Comparison of ENCODE assay signal across 18 cellular contexts in genomic region chr5:17918373-17919104, GRCh38.
A peak's percentile ranks its signal among the peaks of the same experiment; 100 is the strongest.
DNase-seq lines count a peak whose midpoint lies in the region; ATAC-seq, FAIRE-seq and TF ChIP-seq lines count a peak whose summit lies in the region.
"Had no signal": no experiment of that assay in that cellular context is flagged by ENCODE, and none has a peak within 500 bp of the region (broad histone marks: within the 10 kb centered on the region; RNA-seq: fewer than 3 reads in every experiment).

No MANE protein-coding gene starts in this region.

- H3K14ac ChIP-seq in IMR-90 (replicated peaks; ENCODE audit: low read depth, low read length) = no peak overlapping the region

- in situ Hi-C loops in Caki2 (cut with HindIII; ENCODE audit: low pct_unique_long_range_greater_than_20kb, low sequenced_read_pairs) (no loop called here), IMR-90 (cut with MboI; ENCODE audit: low sequenced_read_pairs) (no loop called here), astrocyte of the spinal cord (cut with HindIII; ENCODE audit: low sequenced_read_pairs) (no loop called here)

- H2BK5ac ChIP-seq in IMR-90 (ENCODE audit: low read depth, low read length, poor library complexity, severe bottlenecking) = no peak overlapping the region

- no peak overlapping the region for H2BK15ac ChIP-seq in IMR-90 (ENCODE audit: low read depth, low read length)

- no peak overlapping the region for H4K8ac ChIP-seq in IMR-90 (ENCODE audit: low read depth in 2 of 2, low read length in 2 of 2)

- POLR2A ChIA-PET in IMR-90 (lab: Charles Lee; ENCODE audit: unreplicated experiment) = no interaction called here

- no peak for TF ChIP-seq RAD21 in IMR-90 (IDR thresholded peaks at IDR 0.05; ENCODE audit: low read length)

- H3K4me1 ChIP-seq in IMR-90 (ENCODE audit: control insufficient read depth, insufficient read depth, low read length) = no peaks in the 10 kb centered on the region
- H3K4me1 ChIP-seq: transverse colon had no signal

- H2AK9ac ChIP-seq in IMR-90 (replicated peaks; ENCODE audit: low read depth, low read length, poor library complexity) = no peak overlapping the region

- dilution Hi-C loops in IMR-90 (cut with HindIII; ENCODE audit: low sequenced_read_pairs, unreplicated experiment) = no loop called here

- FAIRE-seq in GM19239 (lab: Jason Lieb, UNC) (no peak), D721Med (lab: Jason Lieb, UNC) (no peak)

- H3K4me3 ChIP-seq in IMR-90 (ENCODE audit: insufficient read depth, low read depth, low read length) (no peak overlapping the region), astrocyte of the spinal cord (ENCODE audit: low read depth, low read length) (no peak overlapping the region), lower leg skin (ENCODE audit: low read depth, poor library complexity, severe bottlenecking) (no peak overlapping the region)
- H3K4me3 ChIP-seq: transverse colon had no signal

- CTCF ChIA-PET in IMR-90 (lab: Yijun Ruan, JAX) = no interaction called here

- no CpG with 5 or more reads among the region's 2 CpGs for WGBS in IMR-90 (ENCODE audit: extremely low coverage in 2 of 2, insufficient read length in 1 of 2), 2 experiments
- 33 to 35% methylated on average over 2 of the region's 2 CpGs for WGBS in lower leg skin, 2 donors

- no peaks in the 10 kb centered on the region for H3K9me3 ChIP-seq in IMR-90 (ENCODE audit: control insufficient read depth, insufficient read depth, low read length)

- no peak overlapping the region for H3K4ac ChIP-seq in IMR-90 (ENCODE audit: low read depth, low read length)

- no peak overlapping the region for H4K91ac ChIP-seq in IMR-90 (ENCODE audit: insufficient read depth, low read depth, low read length)

- H3K4me2 ChIP-seq in IMR-90 (ENCODE audit: low read depth, low read length) = no peak overlapping the region

- TF ChIP-seq CTCF in IMR-90 (conservative IDR thresholded peaks at IDR 0.05; ENCODE audit: low read depth, low read length) (no peak), astrocyte of the spinal cord (IDR thresholded peaks at IDR 0.05; ENCODE audit: low read depth, low read length) (no peak), D721Med (IDR thresholded peaks at IDR 0.05; ENCODE audit: insufficient read depth, missing control alignments) (no peak), lower leg skin (IDR thresholded peaks at IDR 0.05) (no peak)

- H3K27ac ChIP-seq in IMR-90 (ENCODE audit: insufficient read depth, low read length) = no peak overlapping the region
- H3K27ac ChIP-seq: RWPE1, transverse colon had no signal

- H4K5ac ChIP-seq in IMR-90 (ENCODE audit: low read depth, low read length) = no peak overlapping the region

- no peaks in the 10 kb centered on the region for H3K27me3 ChIP-seq in IMR-90 (ENCODE audit: control insufficient read depth, insufficient read depth, low read length)
- H3K27me3 ChIP-seq: transverse colon had no signal

- H3K36me3 ChIP-seq in IMR-90 (ENCODE audit: control insufficient read depth, insufficient read depth, low read length) = no peaks in the 10 kb centered on the region
- H3K36me3 ChIP-seq: transverse colon had no signal

- BruUV-seq in IMR-90 (replicated peaks; lab: Mats Ljungman, UMichigan) = no TSS peak

- H3K9ac ChIP-seq in IMR-90 (ENCODE audit: low read depth, low read length) = no peak overlapping the region

- DNase-seq in Caki2 (ENCODE audit: low read depth) (peak; percentile 18), IMR-90 (no peak), astrocyte of the spinal cord (ENCODE audit: low read depth, low spot score) (peak; percentile 87), iPS-NIHi7 (ENCODE audit: extremely low spot score) (peak; percentile 22), GM19239 (ENCODE audit: insufficient read length, low spot score) (no peak), COLO668 (lab: John Stamatoyannopoulos, UW; ENCODE audit: unreplicated experiment) (no peak), D721Med (ENCODE audit: insufficient read length, low spot score) (no peak), lower leg skin (ENCODE audit: low spot score in 2 of 2) (no peak)
- DNase-seq: activated CD4-positive, alpha-beta T cell treated with anti-CD3 and anti-CD28 coated beads, Interleukin-2, amount 10 ng/mL, durations not matched to agents 24 days and 14 days; activated naive CD8-positive, alpha-beta T cell treated with anti-CD3 and anti-CD28 coated beads, Interleukin-2, amount 50 U/mL, for 24 hours; activated T-cell treated with anti-CD3 and anti-CD28 coated beads, Interleukin-2, amount 50 U/mL, for 24 hours; kidney; NCI-H1417 treated with DMSO at 0.1 percent for 48 hours; NCI-H510A; stimulated activated CD4-positive, alpha-beta T cell treated with anti-CD3 and anti-CD28 coated beads, Interleukin-1b, Interleukin-23, amount 100 ng/mL, for 48 hours; transverse colon had no signal

- H2BK120ac ChIP-seq in IMR-90 (ENCODE audit: low read depth, low read length) = no peak overlapping the region

- no peaks in the 10 kb centered on the region for H4K20me1 ChIP-seq in IMR-90 (ENCODE audit: insufficient read depth, low read length)

- no peak overlapping the region for H2BK20ac ChIP-seq in IMR-90 (ENCODE audit: low read depth, low read length)

- H2AK5ac ChIP-seq in IMR-90 (ENCODE audit: low read depth, low read length) = no peak overlapping the region

- H3K23ac ChIP-seq in IMR-90 (ENCODE audit: low read depth, low read length) = no peak overlapping the region

- intact Hi-C loops in IMR-90 (cut with micrococcal nuclease) (no loop called here), lower leg skin (cut with DNase I; ENCODE audit: low total_unique reads) (no loop called here)

- TF ChIP-seq POLR2A in IMR-90 (IDR thresholded peaks at IDR 0.05; ENCODE audit: low read depth, low read length) = no peak
- TF ChIP-seq POLR2A in lower leg skin (IDR thresholded peaks at IDR 0.05) = no peak

- ATAC-seq in IMR-90 (ENCODE audit: low read depth) = peak; percentile 48; the same call in 1 of the 2 replicates
- ATAC-seq: activated naive CD8-positive, alpha-beta T cell treated with anti-CD3 and anti-CD28 coated beads, Interleukin-2, amount 50 U/mL, for 24 hours; HCT116 had no signal

- no peaks in the 10 kb centered on the region for H3K79me1 ChIP-seq in IMR-90 (ENCODE audit: low read depth in 1 of 2, low read length in 2 of 2)

- no peak overlapping the region for H2AFZ ChIP-seq in IMR-90 (replicated peaks; ENCODE audit: low read length, poor library complexity)

- H3K56ac ChIP-seq in IMR-90 (ENCODE audit: extremely low read depth, insufficient read depth, low read length) = no peak overlapping the region

- H3K18ac ChIP-seq in IMR-90 (ENCODE audit: low read depth, low read length) = no peak overlapping the region

- H3K9me1 ChIP-seq in IMR-90 (ENCODE audit: insufficient read depth, low read length) = no peaks in the 10 kb centered on the region

TF ChIP-seq in IMR-90, 13 proteins besides CTCF, POLR2A, EP300 and RAD21:
- TF ChIP-seq RCOR1 (IDR thresholded peaks at IDR 0.05; ENCODE audit: insufficient replicate concordance, low read length) = no peak
- TF ChIP-seq CEBPB (IDR thresholded peaks at IDR 0.05; ENCODE audit: low read depth, low read length) = no peak
- no peak for TF ChIP-seq NFE2L2 (IDR thresholded peaks at IDR 0.05; ENCODE audit: low read depth, low read length)
- TF ChIP-seq SMC3 (IDR thresholded peaks at IDR 0.05; ENCODE audit: low read depth, low read length) = no peak
- no peak for TF ChIP-seq MAZ (IDR thresholded peaks at IDR 0.05; ENCODE audit: borderline replicate concordance, low read depth, low read length)
- no peak for TF ChIP-seq CHD1 (IDR thresholded peaks at IDR 0.05; ENCODE audit: low read depth, low read length)
- no peak for TF ChIP-seq MXI1 (IDR thresholded peaks at IDR 0.05; ENCODE audit: borderline replicate concordance, low read depth, low read length)
- TF ChIP-seq FOS (IDR thresholded peaks at IDR 0.05; ENCODE audit: low read depth, low read length) = no peak
- no peak for TF ChIP-seq RFX5 (IDR thresholded peaks at IDR 0.05; ENCODE audit: low read depth, low read length)
- no peak for TF ChIP-seq MAFK (IDR thresholded peaks at IDR 0.05; ENCODE audit: low read depth, low read length)
- TF ChIP-seq USF2 (IDR thresholded peaks at IDR 0.05; ENCODE audit: low read depth, low read length) = no peak
- no peak for TF ChIP-seq BHLHE40 (IDR thresholded peaks at IDR 0.05; ENCODE audit: low read depth, low read length)
- TF ChIP-seq, protein P1, sequence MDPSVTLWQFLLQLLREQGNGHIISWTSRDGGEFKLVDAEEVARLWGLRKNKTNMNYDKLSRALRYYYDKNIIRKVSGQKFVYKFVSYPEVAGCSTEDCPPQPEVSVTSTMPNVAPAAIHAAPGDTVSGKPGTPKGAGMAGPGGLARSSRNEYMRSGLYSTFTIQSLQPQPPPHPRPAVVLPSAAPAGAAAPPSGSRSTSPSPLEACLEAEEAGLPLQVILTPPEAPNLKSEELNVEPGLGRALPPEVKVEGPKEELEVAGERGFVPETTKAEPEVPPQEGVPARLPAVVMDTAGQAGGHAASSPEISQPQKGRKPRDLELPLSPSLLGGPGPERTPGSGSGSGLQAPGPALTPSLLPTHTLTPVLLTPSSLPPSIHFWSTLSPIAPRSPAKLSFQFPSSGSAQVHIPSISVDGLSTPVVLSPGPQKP (IDR thresholded peaks at IDR 0.05; ENCODE audit: borderline replicate concordance, low read depth, low read length) = no peak

Comparison
In these comparisons a context has a peak if more than half of its experiments do, and no peak if none do; other contexts are left out.
1. DNase-seq: peak in Caki2 (single experiment), astrocyte of the spinal cord (single experiment) and iPS-NIHi7 (single experiment); none in IMR-90 (single experiment), GM19239 (single experiment), COLO668 (single experiment), D721Med (single experiment) and lower leg skin (0 of 2).